In genomic region chr17:41537990-41538389, GRCh38 we compare ENCODE assay signal across 21 cellular contexts. TPM values are rescaled to one million over a fixed set of nuclear protein-coding genes. Genes with fewer than 3 reads are reported as not detected.
DNase-seq lines count a peak whose midpoint lies in the region; ATAC-seq and TF ChIP-seq lines count a peak whose summit lies in the region.
"Had no signal": no experiment of that assay in that cellular context is flagged by ENCODE, and none has a peak within 500 bp of the region (broad histone marks: within the 10 kb centered on the region; RNA-seq: fewer than 3 reads in every experiment).

No MANE protein-coding gene starts in this region.

- dilution Hi-C loops in IMR-90 (cut with HindIII; ENCODE audit: low sequenced_read_pairs, unreplicated experiment), result no loop called here

- H3K14ac ChIP-seq in IMR-90 (replicated peaks; ENCODE audit: low read depth, low read length), result peak overlapping the region; percentile 10; the same call in 1 of the 2 replicates

- H3K4ac ChIP-seq in IMR-90 (ENCODE audit: low read depth, low read length), result peak overlapping the region; percentile 83

- no peaks in the 10 kb centered on the region for H4K20me1 ChIP-seq in IMR-90 (ENCODE audit: insufficient read depth, low read length)

- H3K27ac ChIP-seq in IMR-90 (ENCODE audit: insufficient read depth, low read length) (no peak overlapping the region), breast epithelium (peak overlapping the region; percentile 85 to 88), foreskin keratinocyte (peak overlapping the region; percentile 42), spleen (no peak overlapping the region)
- H3K27ac ChIP-seq: neutrophil, right atrium auricular region, SJCRH30 had no signal

- no peak for ATAC-seq in IMR-90 (ENCODE audit: low read depth)
- peak; percentile 14 for ATAC-seq in foreskin keratinocyte
- no peak for ATAC-seq in natural killer cell treated with Interleukin-12 subunit alpha and Interleukin-12 subunit beta and Interleukin-15 and Interleukin-18, amount 100 ng/mL, for 72 hours
- no peak for ATAC-seq in GM18517 (IDR thresholded peaks at IDR 0.05; ENCODE audit: unreplicated experiment)
- ATAC-seq: activated CD8-positive, alpha-beta memory T cell treated with anti-CD3 and anti-CD28 coated beads, Interleukin-2, amount 10 ng/mL, durations not matched to agents 7 days and 5 days had no signal

- in situ Hi-C loops in IMR-90 (cut with MboI; ENCODE audit: low sequenced_read_pairs), result no loop called here

- H3K36me3 ChIP-seq in IMR-90 (ENCODE audit: control insufficient read depth, insufficient read depth, low read length), result no peaks in the 10 kb centered on the region
- H3K36me3 ChIP-seq in breast epithelium, result no peaks in the 10 kb centered on the region
- no peaks in the 10 kb centered on the region for H3K36me3 ChIP-seq in spleen
- H3K36me3 ChIP-seq: neutrophil, right atrium auricular region, SJCRH30 had no signal

- peak overlapping the region; percentile 70 for H2BK20ac ChIP-seq in IMR-90 (ENCODE audit: low read depth, low read length)

- no CpG with 5 or more reads among the region's 9 CpGs for WGBS in IMR-90 (ENCODE audit: extremely low coverage in 2 of 2, insufficient read length in 1 of 2), 2 experiments
- 75 to 89% (median 83%) methylated on average over 9 of the region's 9 CpGs for WGBS in spleen, 5 donors

- H3K4me3 ChIP-seq in IMR-90 (ENCODE audit: insufficient read depth, low read depth, low read length) (no peak overlapping the region), breast epithelium (no peak overlapping the region), spleen (no peak overlapping the region)
- H3K4me3 ChIP-seq: right atrium auricular region, SJCRH30 had no signal

- no peak for TF ChIP-seq CTCF in IMR-90 (conservative IDR thresholded peaks at IDR 0.05; ENCODE audit: low read depth, low read length)
- TF ChIP-seq CTCF in breast epithelium (IDR thresholded peaks at IDR 0.05), result no peak
- TF ChIP-seq CTCF in foreskin keratinocyte (conservative IDR thresholded peaks at IDR 0.05), result no peak
- no peak for TF ChIP-seq CTCF in spleen (IDR thresholded peaks at IDR 0.05 in 8 of 11, conservative IDR thresholded peaks at IDR 0.05 in 3 of 11)

- no peak for TF ChIP-seq POLR2A in IMR-90 (IDR thresholded peaks at IDR 0.05; ENCODE audit: low read depth, low read length)
- no peak for TF ChIP-seq POLR2A in breast epithelium (IDR thresholded peaks at IDR 0.05)
- no peak for TF ChIP-seq POLR2A in spleen (IDR thresholded peaks at IDR 0.05)

- no peaks in the 10 kb centered on the region for H3K79me1 ChIP-seq in IMR-90 (ENCODE audit: low read depth in 1 of 2, low read length in 2 of 2)

- H2AK9ac ChIP-seq in IMR-90 (replicated peaks; ENCODE audit: low read depth, low read length, poor library complexity), result peak overlapping the region; percentile 77

- peak overlapping the region; percentile 5; the same call in 1 of the 2 replicates for H3K23ac ChIP-seq in IMR-90 (ENCODE audit: low read depth, low read length)

- H2BK5ac ChIP-seq in IMR-90 (ENCODE audit: low read depth, low read length, poor library complexity, severe bottlenecking), result no peak overlapping the region

- peak overlapping the region; percentile 58 for H2BK120ac ChIP-seq in IMR-90 (ENCODE audit: low read depth, low read length)

- no peaks in the 10 kb centered on the region for H3K9me3 Mint-ChIP-seq in natural killer cell treated with Interleukin-12 subunit alpha and Interleukin-12 subunit beta and Interleukin-15 and Interleukin-18, amount 100 ng/mL, for 72 hours
- H3K9me3 Mint-ChIP-seq: activated T-helper 2 cell treated with anti-CD3 and anti-CD28 coated beads, Interferon-gamma antibody, Interleukin-2, Interleukin-4, amounts not matched to agents 10 μg/mL and 5 μg/mL and 100 μg/mL, durations not matched to agents 14 hours and 24 hours and 36 hours had no signal

- intact Hi-C loops in IMR-90 (cut with micrococcal nuclease) (no loop called here), breast epithelium (cut with DNase I; ENCODE audit: low total_unique reads) (no loop called here), spleen (cut with DNase I; ENCODE audit: low total_unique reads) (no loop called here)

- no peak overlapping the region for H3K9ac ChIP-seq in IMR-90 (ENCODE audit: low read depth, low read length)

- H3K27me3 ChIP-seq in IMR-90 (ENCODE audit: control insufficient read depth, insufficient read depth, low read length) (no peaks in the 10 kb centered on the region), breast epithelium (no peaks in the 10 kb centered on the region), foreskin keratinocyte (no peaks in the 10 kb centered on the region), spleen (replicated peaks in 1 of 7) (peaks cover 0 to 36% (median 0%) of the 10 kb centered on the region in 7 donors)
- H3K27me3 ChIP-seq: right atrium auricular region, SJCRH30 had no signal

- no peak for TF ChIP-seq RAD21 in IMR-90 (IDR thresholded peaks at IDR 0.05; ENCODE audit: low read length)

- H2BK15ac ChIP-seq in IMR-90 (ENCODE audit: low read depth, low read length), result peak overlapping the region; percentile 32; the same call in 2 of the 3 replicates

- H4K5ac ChIP-seq in IMR-90 (ENCODE audit: low read depth, low read length), result peak overlapping the region; percentile 64

- POLR2A ChIA-PET in IMR-90 (lab: Charles Lee; ENCODE audit: unreplicated experiment), result no interaction called here

- H3K9me3 ChIP-seq in IMR-90 (ENCODE audit: control insufficient read depth, insufficient read depth, low read length) (no peaks in the 10 kb centered on the region), breast epithelium (no peaks in the 10 kb centered on the region), spleen (no peaks in the 10 kb centered on the region)
- H3K9me3 ChIP-seq: neutrophil, right atrium auricular region, SJCRH30 had no signal

- H3K4me3 Mint-ChIP-seq in natural killer cell treated with Interleukin-12 subunit alpha and Interleukin-12 subunit beta and Interleukin-15 and Interleukin-18, amount 100 ng/mL, for 72 hours, result no peak overlapping the region
- H3K4me3 Mint-ChIP-seq: activated CD8-positive, alpha-beta memory T cell treated with anti-CD3 and anti-CD28 coated beads, Interleukin-2, amount 10 ng/mL, durations not matched to agents 7 days and 5 days had no signal

- CTCF ChIA-PET in IMR-90 (lab: Yijun Ruan, JAX), result interaction anchor here (1.6 kb wide), 1 partner anchor 10 kb away, joined by 7 read pairs; no protein-coding TSS in a partner anchor

- peaks cover 16% of the 10 kb centered on the region for H3K4me1 ChIP-seq in IMR-90 (ENCODE audit: control insufficient read depth, insufficient read depth, low read length)
- H3K4me1 ChIP-seq in breast epithelium, result peaks cover 0 to 34% of the 10 kb centered on the region in 2 donors
- H3K4me1 ChIP-seq in foreskin keratinocyte, result peaks cover 14% of the 10 kb centered on the region
- H3K4me1 ChIP-seq in spleen, result no peaks in the 10 kb centered on the region
- H3K4me1 ChIP-seq: right atrium auricular region had no signal

- H4K91ac ChIP-seq in IMR-90 (ENCODE audit: insufficient read depth, low read depth, low read length), result peak overlapping the region; percentile 70

- H2AK5ac ChIP-seq in IMR-90 (ENCODE audit: low read depth, low read length), result peak overlapping the region; percentile 92

- H3K27ac Mint-ChIP-seq in natural killer cell treated with Interleukin-12 subunit alpha and Interleukin-12 subunit beta and Interleukin-15 and Interleukin-18, amount 100 ng/mL, for 72 hours, result no peak overlapping the region
- H3K27ac Mint-ChIP-seq: activated CD8-positive, alpha-beta memory T cell treated with anti-CD3 and anti-CD28 coated beads, Interleukin-2, amount 10 ng/mL, durations not matched to agents 7 days and 5 days; activated T-helper 2 cell treated with anti-CD3 and anti-CD28 coated beads, Interferon-gamma antibody, Interleukin-2, Interleukin-4, amounts not matched to agents 10 μg/mL and 5 μg/mL and 100 μg/mL, durations not matched to agents 14 hours and 24 hours and 36 hours had no signal

- H2AFZ ChIP-seq in IMR-90 (replicated peaks; ENCODE audit: low read length, poor library complexity), result peak overlapping the region; percentile 48

- H3K36me3 Mint-ChIP-seq in natural killer cell treated with Interleukin-12 subunit alpha and Interleukin-12 subunit beta and Interleukin-15 and Interleukin-18, amount 100 ng/mL, for 72 hours, result no peaks in the 10 kb centered on the region
- H3K36me3 Mint-ChIP-seq: activated CD8-positive, alpha-beta memory T cell treated with anti-CD3 and anti-CD28 coated beads, Interleukin-2, amount 10 ng/mL, durations not matched to agents 7 days and 5 days had no signal

- DNase-seq in IMR-90 (peak; percentile 20), breast epithelium (ENCODE audit: low spot score in 2 of 2) (peak in 1 of 2 donors; percentile 76), foreskin keratinocyte (peak in 1 of 2 donors; percentile 57), spleen (peak; percentile 37), NCI-H748 (lab: John Stamatoyannopoulos, UW; ENCODE audit: unreplicated experiment) (no peak)
- DNase-seq in natural killer cell treated with Interleukin-12 subunit alpha and Interleukin-12 subunit beta and Interleukin-15 and Interleukin-18, amount 100 ng/mL, for 72 hours (ENCODE audit: low spot score), result no peak
- DNase-seq: activated CD8-positive, alpha-beta memory T cell treated with anti-CD3 and anti-CD28 coated beads, Interleukin-2, amount 10 ng/mL, durations not matched to agents 7 days and 5 days; central memory CD4-positive, alpha-beta T cell; COR-L47; effector CD4-positive, alpha-beta T cell; NCI-H1105; NCI-H526 treated with DMSO at 0.1 percent for 48 hours; stimulated activated naive CD4-positive, alpha-beta T cell had no signal

- H3K27me3 Mint-ChIP-seq in natural killer cell treated with Interleukin-12 subunit alpha and Interleukin-12 subunit beta and Interleukin-15 and Interleukin-18, amount 100 ng/mL, for 72 hours, result peaks cover 6 to 25% of the 10 kb centered on the region in 2 donors

- peak overlapping the region; percentile 24; the same call in 1 of the 2 replicates for H3K18ac ChIP-seq in IMR-90 (ENCODE audit: low read depth, low read length)

- H3K4me2 ChIP-seq in IMR-90 (ENCODE audit: low read depth, low read length), result no peak overlapping the region

- H4K8ac ChIP-seq in IMR-90 (ENCODE audit: low read depth in 2 of 2, low read length in 2 of 2), result peak overlapping the region; percentile 62 to 75; a peak in 2 of 4 replicates

- H3K9me1 ChIP-seq in IMR-90 (ENCODE audit: insufficient read depth, low read length), result peaks cover 11% of the 10 kb centered on the region

- no TSS peak for BruUV-seq in IMR-90 (replicated peaks; lab: Mats Ljungman, UMichigan)

- no peaks in the 10 kb centered on the region for H3K4me1 Mint-ChIP-seq in natural killer cell treated with Interleukin-12 subunit alpha and Interleukin-12 subunit beta and Interleukin-15 and Interleukin-18, amount 100 ng/mL, for 72 hours (ENCODE audit: low read depth in 2 of 2)
- H3K4me1 Mint-ChIP-seq: activated CD8-positive, alpha-beta memory T cell treated with anti-CD3 and anti-CD28 coated beads, Interleukin-2, amount 10 ng/mL, durations not matched to agents 7 days and 5 days had no signal

- H3K56ac ChIP-seq in IMR-90 (ENCODE audit: extremely low read depth, insufficient read depth, low read length), result no peak overlapping the region

RNA-seq across cellular contexts. Expression of gene KRT19, which starts 9.9 kb away (rescaled TPM):
- total RNA-seq in IMR-90 (2012; rRNA removed) (14.7 and 18.1 TPM in 2 replicates), breast epithelium (1,000 to 10,000 TPM in 1 of 3 donors, 100 to 1,000 TPM in 1, 1 to 10 TPM in 1; 6.7 to 1,011 (median 375) TPM), foreskin keratinocyte (225 and 517 TPM in 2 replicates), spleen (1 to 10 TPM in 3 of 7 donors, under 1 TPM in 3, not detected in 1; 0.44 to 2.8 (median 0.83) TPM)
- polyA plus RNA-seq in IMR-90 (2012; rRNA removed) (12.0 and 12.5 TPM in 2 replicates), foreskin keratinocyte (311 and 641 TPM in 2 replicates), spleen (1 to 10 TPM in 2 of 3 donors, under 1 TPM in 1; 0.20 to 3.9 (median 1.9) TPM)
- 12.7 and 12.8 TPM in 2 replicates for polyA plus RNA-seq in IMR-90 (2012; cell fraction: cytosol; rRNA removed)
- polyA plus RNA-seq in IMR-90 (2012; cell fraction: nucleus; rRNA removed; ENCODE audit: low replicate concordance), result 5.0 and 8.4 TPM in 2 replicates
- total RNA-seq in natural killer cell treated with Interleukin-12 subunit alpha and Interleukin-12 subunit beta and Interleukin-15 and Interleukin-18, amount 100 ng/mL, for 72 hours, result not detected
- total RNA-seq: activated CD8-positive, alpha-beta memory T cell treated with anti-CD3 and anti-CD28 coated beads, Interleukin-2, amount 10 ng/mL, durations not matched to agents 7 days and 5 days; activated T-helper 2 cell treated with anti-CD3 and anti-CD28 coated beads, Interferon-gamma antibody, Interleukin-2, Interleukin-4, amounts not matched to agents 10 μg/mL and 5 μg/mL and 100 μg/mL, durations not matched to agents 14 hours and 24 hours and 36 hours; SJCRH30 had no signal

RNA-seq across cellular contexts. Expression of gene KRT15, which starts 19.3 kb away (rescaled TPM):
- total RNA-seq in IMR-90 (2012; rRNA removed) (2.9 and 3.6 TPM in 2 replicates), breast epithelium (1,000 to 10,000 TPM in 1 of 3 donors, 100 to 1,000 TPM in 1, under 1 TPM in 1; 0.80 to 2,244 (median 331) TPM), foreskin keratinocyte (195 and 314 TPM in 2 replicates), spleen (not detected)
- polyA plus RNA-seq in IMR-90 (2012; rRNA removed) (5.3 and 7.6 TPM in 2 replicates), foreskin keratinocyte (218 and 326 TPM in 2 replicates), spleen (1 to 10 TPM in 1 of 3 donors, under 1 TPM in 2; 0.07 to 1.3 (median 0.11) TPM)
- 3.4 and 3.7 TPM in 2 replicates for polyA plus RNA-seq in IMR-90 (2012; cell fraction: cytosol; rRNA removed)
- polyA plus RNA-seq in IMR-90 (2012; cell fraction: nucleus; rRNA removed; ENCODE audit: low replicate concordance), result 17.3 and 18.6 TPM in 2 replicates
- not detected for total RNA-seq in natural killer cell treated with Interleukin-12 subunit alpha and Interleukin-12 subunit beta and Interleukin-15 and Interleukin-18, amount 100 ng/mL, for 72 hours
- total RNA-seq: activated CD8-positive, alpha-beta memory T cell treated with anti-CD3 and anti-CD28 coated beads, Interleukin-2, amount 10 ng/mL, durations not matched to agents 7 days and 5 days; activated T-helper 2 cell treated with anti-CD3 and anti-CD28 coated beads, Interferon-gamma antibody, Interleukin-2, Interleukin-4, amounts not matched to agents 10 μg/mL and 5 μg/mL and 100 μg/mL, durations not matched to agents 14 hours and 24 hours and 36 hours; mononuclear cell had no signal

RNA-seq across cellular contexts. Expression of gene KRT13, which starts 32.6 kb away (rescaled TPM):
- total RNA-seq in IMR-90 (2012; rRNA removed) (0.18 and 0.28 TPM in 2 replicates), breast epithelium (1 to 10 TPM in 1 of 3 donors, not detected in 2; 1.6 TPM), foreskin keratinocyte (0.46 and 0.61 TPM in 2 replicates), spleen (not detected)
- polyA plus RNA-seq in IMR-90 (2012; rRNA removed) (0.56 and 0.60 TPM in 2 replicates), foreskin keratinocyte (0.77 and 0.88 TPM in 2 replicates), spleen (10 to 100 TPM in 1 of 3 donors, 1 to 10 TPM in 2; 1.6 to 26.4 (median 3.8) TPM)
- 0.42 and 0.44 TPM in 2 replicates for polyA plus RNA-seq in IMR-90 (2012; cell fraction: cytosol; rRNA removed)
- 0.61 and 0.87 TPM in 2 replicates for polyA plus RNA-seq in IMR-90 (2012; cell fraction: nucleus; rRNA removed; ENCODE audit: low replicate concordance)
- not detected for total RNA-seq in natural killer cell treated with Interleukin-12 subunit alpha and Interleukin-12 subunit beta and Interleukin-15 and Interleukin-18, amount 100 ng/mL, for 72 hours
- total RNA-seq: activated CD8-positive, alpha-beta memory T cell treated with anti-CD3 and anti-CD28 coated beads, Interleukin-2, amount 10 ng/mL, durations not matched to agents 7 days and 5 days; activated T-helper 2 cell treated with anti-CD3 and anti-CD28 coated beads, Interferon-gamma antibody, Interleukin-2, Interleukin-4, amounts not matched to agents 10 μg/mL and 5 μg/mL and 100 μg/mL, durations not matched to agents 14 hours and 24 hours and 36 hours; fibroblast of lung; right atrium auricular region had no signal
- polyA plus RNA-seq: fibroblast of lung had no signal

RNA-seq across cellular contexts. Expression of gene KRT9, which starts 33.9 kb away (rescaled TPM):
- total RNA-seq in IMR-90 (2012; rRNA removed) (not detected in 2 replicates), breast epithelium (under 1 TPM in 1 of 3 donors, not detected in 2; 0.44 TPM), foreskin keratinocyte (1.0 and 1.3 TPM in 2 replicates), spleen (not detected)
- polyA plus RNA-seq in IMR-90 (2012; rRNA removed) (not detected in 2 replicates), foreskin keratinocyte (1.4 and 1.7 TPM in 2 replicates), spleen (not detected)
- not detected in 2 replicates for polyA plus RNA-seq in IMR-90 (2012; cell fraction: cytosol; rRNA removed)
- polyA plus RNA-seq in IMR-90 (2012; cell fraction: nucleus; rRNA removed; ENCODE audit: low replicate concordance), result not detected in 2 replicates
- not detected for total RNA-seq in natural killer cell treated with Interleukin-12 subunit alpha and Interleukin-12 subunit beta and Interleukin-15 and Interleukin-18, amount 100 ng/mL, for 72 hours
- total RNA-seq: activated CD8-positive, alpha-beta memory T cell treated with anti-CD3 and anti-CD28 coated beads, Interleukin-2, amount 10 ng/mL, durations not matched to agents 7 days and 5 days; activated T-helper 2 cell treated with anti-CD3 and anti-CD28 coated beads, Interferon-gamma antibody, Interleukin-2, Interleukin-4, amounts not matched to agents 10 μg/mL and 5 μg/mL and 100 μg/mL, durations not matched to agents 14 hours and 24 hours and 36 hours; fibroblast of lung; right atrium auricular region; SJCRH30; ureter had no signal
- polyA plus RNA-seq: fibroblast of lung had no signal

RNA-seq across cellular contexts. Expression of gene KRT36, which starts 48.3 kb away (rescaled TPM):
- total RNA-seq in IMR-90 (2012; rRNA removed), result not detected in 2 replicates
- not detected in 2 replicates for polyA plus RNA-seq in IMR-90 (2012; rRNA removed)
- 0.03 TPM in 1 of 2 replicates, not detected in the other for polyA plus RNA-seq in IMR-90 (2012; cell fraction: cytosol; rRNA removed)
- not detected in 2 replicates for polyA plus RNA-seq in IMR-90 (2012; cell fraction: nucleus; rRNA removed; ENCODE audit: low replicate concordance)
- not detected for total RNA-seq in breast epithelium
- total RNA-seq in foreskin keratinocyte, result not detected in 2 replicates
- not detected in 2 replicates for polyA plus RNA-seq in foreskin keratinocyte
- 1 to 10 TPM in 2 of 7 donors, under 1 TPM in 4, not detected in 1; 0.27 to 2.7 (median 0.44) TPM for total RNA-seq in spleen
- under 1 TPM; 0.20 to 0.51 (median 0.22) TPM for polyA plus RNA-seq in spleen
- not detected for total RNA-seq in natural killer cell treated with Interleukin-12 subunit alpha and Interleukin-12 subunit beta and Interleukin-15 and Interleukin-18, amount 100 ng/mL, for 72 hours
- total RNA-seq: activated CD8-positive, alpha-beta memory T cell treated with anti-CD3 and anti-CD28 coated beads, Interleukin-2, amount 10 ng/mL, durations not matched to agents 7 days and 5 days; activated T-helper 2 cell treated with anti-CD3 and anti-CD28 coated beads, Interferon-gamma antibody, Interleukin-2, Interleukin-4, amounts not matched to agents 10 μg/mL and 5 μg/mL and 100 μg/mL, durations not matched to agents 14 hours and 24 hours and 36 hours; fibroblast of lung; mononuclear cell; right atrium auricular region; SJCRH30; ureter had no signal

Comparison
In these comparisons a context has a peak if more than half of its experiments do, and no peak if none do; other contexts are left out.
1. DNase-seq: peak in IMR-90 (single experiment) and spleen (single experiment); none in natural killer cell treated with Interleukin-12 subunit alpha and Interleukin-12 subunit beta and Interleukin-15 and Interleukin-18, amount 100 ng/mL, for 72 hours (single experiment) and NCI-H748 (single experiment).
2. H3K27ac ChIP-seq: peak in breast epithelium (2 of 2) and foreskin keratinocyte (single experiment); none in IMR-90 (single experiment) and spleen (0 of 8).